8 cellular contexts compared by ENCODE assay signal in genomic region chr18:68220458-68220857, GRCh38.
"Had no signal": no experiment of that assay in that cellular context is flagged by ENCODE, and none has a peak within 500 bp of the region (broad histone marks: within the 10 kb centered on the region; RNA-seq: fewer than 3 reads in every experiment).

No MANE protein-coding gene starts in this region.

- DNase-seq: activated CD4-positive, alpha-beta T cell treated with anti-CD3 and anti-CD28 coated beads, Interleukin-2, amount 50 U/mL, for 1 hour; activated CD8-positive, alpha-beta memory T cell treated with anti-CD3 and anti-CD28 coated beads, Interleukin-2, amount 50 U/mL, for 4 hours; activated effector memory CD4-positive, alpha-beta T cell treated with Interleukin-2 at 50 U/mL for 16 hours; activated T-cell treated with anti-CD3 and anti-CD28 coated beads, Interleukin-2, amount 50 U/mL, for 4 hours; caudate nucleus; dorsolateral prefrontal cortex; occipital lobe had no signal

- H3K4me3 ChIP-seq: dorsolateral prefrontal cortex had no signal

- H3K27me3 ChIP-seq: dorsolateral prefrontal cortex had no signal

- H3K27ac ChIP-seq: dorsolateral prefrontal cortex had no signal

- ATAC-seq: activated CD4-positive, CD25-positive, alpha-beta regulatory T cell treated with anti-CD3 and anti-CD28 coated beads, Interleukin-2, amount 50 U/mL, for 24 hours; activated T-cell treated with anti-CD3 and anti-CD28 coated beads, Interleukin-2, amount 50 U/mL, for 4 hours had no signal
